In the genomic region with DNA sequence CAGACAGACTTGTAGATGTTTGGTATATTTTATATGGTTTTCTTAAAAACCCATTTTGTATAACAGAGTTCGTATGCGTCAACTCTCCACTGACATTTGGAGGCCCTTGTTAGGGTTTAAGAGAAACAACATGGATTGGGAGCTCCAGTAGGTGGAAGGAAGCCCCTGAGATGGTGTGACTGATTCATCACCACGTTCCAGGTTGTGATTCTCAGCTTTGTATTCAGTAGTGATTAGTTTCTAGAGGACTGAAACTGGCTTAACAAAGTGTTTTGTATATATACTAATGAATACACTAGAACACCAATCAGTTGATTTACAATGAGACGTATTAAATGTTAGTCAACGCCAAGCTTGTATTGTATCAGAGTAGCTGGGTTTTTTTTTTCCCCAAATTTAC, we compare ENCODE assay signal across 19 cellular contexts. TPM values are rescaled to one million over a fixed set of nuclear protein-coding genes. Genes with fewer than 3 reads are reported as not detected.
DNase-seq lines count a peak whose midpoint lies in the region; ATAC-seq and TF ChIP-seq lines count a peak whose summit lies in the region.
"Had no signal": no experiment of that assay in that cellular context is flagged by ENCODE, and none has a peak within 500 bp of the region (broad histone marks: within the 10 kb centered on the region; RNA-seq: fewer than 3 reads in every experiment).

No MANE protein-coding gene starts in this region.

- H3K4me3 ChIP-seq in CD4-positive, alpha-beta memory T cell (ENCODE audit: low read length in 2 of 2): no peak overlapping the region
- H3K4me3 ChIP-seq in gastrocnemius medialis: no peak overlapping the region
- no peak overlapping the region for H3K4me3 ChIP-seq in BE2C (ENCODE audit: low read depth, low read length)
- H3K4me3 ChIP-seq: GM23338 had no signal

- no peak overlapping the region for H3K27ac ChIP-seq in CD4-positive, alpha-beta memory T cell (ENCODE audit: low read depth, low read length)
- peak overlapping the region; percentile 75 to 80 (median 75) for H3K27ac ChIP-seq in gastrocnemius medialis

- no peaks in the 10 kb centered on the region for H3K9me3 ChIP-seq in CD4-positive, alpha-beta memory T cell (ENCODE audit: control insufficient read depth in 1 of 2, low read length in 2 of 2)
- H3K9me3 ChIP-seq in gastrocnemius medialis (no peaks in the 10 kb centered on the region), BE2C (no peaks in the 10 kb centered on the region)

- H3K36me3 ChIP-seq in CD4-positive, alpha-beta memory T cell (ENCODE audit: insufficient read depth, low read length): no peaks in the 10 kb centered on the region
- H3K36me3 ChIP-seq in gastrocnemius medialis (no peaks in the 10 kb centered on the region), BE2C (no peaks in the 10 kb centered on the region)

- no peak for DNase-seq in activated CD8-positive, alpha-beta T cell treated with anti-CD3 and anti-CD28 coated beads for 36 hours
- DNase-seq in activated CD8-positive, alpha-beta T cell treated with anti-CD3 and anti-CD28 coated beads, Interleukin-2, amount 10 ng/mL, durations not matched to agents 7 days and 5 days: no peak
- DNase-seq in CD4-positive, alpha-beta memory T cell: no peak
- no peak for DNase-seq in effector memory CD8-positive, alpha-beta T cell
- DNase-seq in gastrocnemius medialis (no peak), pons (ENCODE audit: low spot score) (no peak), BE2C (no peak)
- DNase-seq: C1 segment of cervical spinal cord, Calu3, DMS79, KBM-7, NCI-H1048, NCI-H2107, NCI-H345, NCI-H526 treated with DMSO at 0.1 percent for 48 hours, OCI-M1, RPMI8226 had no signal

- H3K27ac Mint-ChIP-seq in activated CD8-positive, alpha-beta T cell treated with anti-CD3 and anti-CD28 coated beads for 36 hours: peak overlapping the region; percentile 58
- no peak overlapping the region for H3K27ac Mint-ChIP-seq in activated CD8-positive, alpha-beta T cell treated with anti-CD3 and anti-CD28 coated beads, Interleukin-2, amount 10 ng/mL, durations not matched to agents 7 days and 5 days
- peak overlapping the region in 5 of 7 donors; percentile 8 to 56 (median 28) for H3K27ac Mint-ChIP-seq in CD4-positive, alpha-beta memory T cell
- peak overlapping the region; percentile 78 to 89 for H3K27ac Mint-ChIP-seq in effector memory CD8-positive, alpha-beta T cell
- H3K27ac Mint-ChIP-seq: GM23338 had no signal

- intact Hi-C loops in activated CD8-positive, alpha-beta T cell treated with anti-CD3 and anti-CD28 coated beads for 36 hours (cut with micrococcal nuclease): no loop called here
- intact Hi-C loops in CD4-positive, alpha-beta memory T cell (cut with micrococcal nuclease): loop anchor here (2.0 kb wide), 1 partner anchor 13 kb away; no protein-coding TSS in a partner anchor
- intact Hi-C loops in gastrocnemius medialis (cut with DNase I; ENCODE audit: low total_unique reads): no loop called here

- H3K4me1 ChIP-seq in CD4-positive, alpha-beta memory T cell (ENCODE audit: insufficient read depth, low read length): peaks cover 70% of the 10 kb centered on the region
- H3K4me1 ChIP-seq in gastrocnemius medialis (peaks cover 65 to 68% of the 10 kb centered on the region in 2 donors), BE2C (no peaks in the 10 kb centered on the region)

- CTCF ChIA-PET in activated CD8-positive, alpha-beta T cell treated with anti-CD3 and anti-CD28 coated beads for 36 hours (lab: Charles Lee): interaction anchor here (0.6 to 2.4 kb wide), 3 partner anchors 13 to 50 kb away, joined by 3 to 10 read pairs (median 4); no protein-coding TSS in a partner anchor
- CTCF ChIA-PET in activated CD8-positive, alpha-beta T cell treated with anti-CD3 and anti-CD28 coated beads, Interleukin-2, amount 10 ng/mL, durations not matched to agents 7 days and 5 days (lab: Charles Lee): interaction anchor here (0.9 to 1.4 kb wide), 4 partner anchors 15 to 159 kb away, joined by 3 to 5 read pairs (median 4); no protein-coding TSS in a partner anchor
- CTCF ChIA-PET in CD4-positive, alpha-beta memory T cell (lab: Charles Lee; ENCODE audit: partially characterized antibody): interaction anchor here (1.0 to 2.4 kb wide), 4 partner anchors 9 to 26 kb away, joined by 3 to 7 read pairs (median 4); no protein-coding TSS in a partner anchor

- in situ Hi-C loops in gastrocnemius medialis (cut with MboI; ENCODE audit: low sequenced_read_pairs in 4 of 4): no loop called here

- H3K27me3 Mint-ChIP-seq in activated CD8-positive, alpha-beta T cell treated with anti-CD3 and anti-CD28 coated beads for 36 hours: no peaks in the 10 kb centered on the region
- no peaks in the 10 kb centered on the region for H3K27me3 Mint-ChIP-seq in activated CD8-positive, alpha-beta T cell treated with anti-CD3 and anti-CD28 coated beads, Interleukin-2, amount 10 ng/mL, durations not matched to agents 7 days and 5 days (ENCODE audit: low read depth)
- no peaks in the 10 kb centered on the region for H3K27me3 Mint-ChIP-seq in CD4-positive, alpha-beta memory T cell
- no peaks in the 10 kb centered on the region for H3K27me3 Mint-ChIP-seq in effector memory CD8-positive, alpha-beta T cell

- no peak for TF ChIP-seq POLR2A in gastrocnemius medialis (IDR thresholded peaks at IDR 0.05)

- H3K9me3 Mint-ChIP-seq in activated CD8-positive, alpha-beta T cell treated with anti-CD3 and anti-CD28 coated beads for 36 hours: no peaks in the 10 kb centered on the region
- H3K9me3 Mint-ChIP-seq in activated CD8-positive, alpha-beta T cell treated with anti-CD3 and anti-CD28 coated beads, Interleukin-2, amount 10 ng/mL, durations not matched to agents 7 days and 5 days (ENCODE audit: insufficient read depth): no peaks in the 10 kb centered on the region
- H3K9me3 Mint-ChIP-seq in CD4-positive, alpha-beta memory T cell: no peaks in the 10 kb centered on the region
- H3K9me3 Mint-ChIP-seq in effector memory CD8-positive, alpha-beta T cell: no peaks in the 10 kb centered on the region
- H3K9me3 Mint-ChIP-seq: GM23338 had no signal

- POLR2A ChIA-PET in activated CD8-positive, alpha-beta T cell treated with anti-CD3 and anti-CD28 coated beads for 36 hours (lab: Charles Lee): interaction anchor here (1.0 to 1.5 kb wide), 2 partner anchors 17 to 23 kb away, joined by 3 to 4 read pairs; no protein-coding TSS in a partner anchor
- POLR2A ChIA-PET in activated CD8-positive, alpha-beta T cell treated with anti-CD3 and anti-CD28 coated beads, Interleukin-2, amount 10 ng/mL, durations not matched to agents 7 days and 5 days (lab: Charles Lee): interaction anchor here (0.6 to 1.4 kb wide), 3 partner anchors 14 to 69 kb away, joined by 3 to 4 read pairs (median 3); no protein-coding TSS in a partner anchor
- POLR2A ChIA-PET in CD4-positive, alpha-beta memory T cell (lab: Charles Lee; ENCODE audit: partially characterized antibody): interaction anchor here (1.1 to 1.7 kb wide), 4 partner anchors 23 to 34 kb away, joined by 3 to 6 read pairs (median 5); a partner anchor contains a TSS

- H3K36me3 Mint-ChIP-seq in activated CD8-positive, alpha-beta T cell treated with anti-CD3 and anti-CD28 coated beads for 36 hours (ENCODE audit: low read depth): peaks cover 37% of the 10 kb centered on the region
- peaks cover 58% of the 10 kb centered on the region for H3K36me3 Mint-ChIP-seq in activated CD8-positive, alpha-beta T cell treated with anti-CD3 and anti-CD28 coated beads, Interleukin-2, amount 10 ng/mL, durations not matched to agents 7 days and 5 days (ENCODE audit: low read depth)
- peaks cover 39 to 42% of the 10 kb centered on the region in 2 donors for H3K36me3 Mint-ChIP-seq in CD4-positive, alpha-beta memory T cell
- peaks cover 36% of the 10 kb centered on the region for H3K36me3 Mint-ChIP-seq in effector memory CD8-positive, alpha-beta T cell (ENCODE audit: insufficient read depth)

- peak; percentile 65 for ATAC-seq in activated CD8-positive, alpha-beta T cell treated with anti-CD3 and anti-CD28 coated beads for 36 hours
- no peak for ATAC-seq in activated CD8-positive, alpha-beta T cell treated with anti-CD3 and anti-CD28 coated beads, Interleukin-2, amount 10 ng/mL, durations not matched to agents 7 days and 5 days
- peak; percentile 24 for ATAC-seq in effector memory CD8-positive, alpha-beta T cell (replicated peaks)
- ATAC-seq in gastrocnemius medialis (no peak), GM19452 (IDR thresholded peaks at IDR 0.05; ENCODE audit: unreplicated experiment) (no peak)
- ATAC-seq: GM23338 had no signal

- H3K4me3 Mint-ChIP-seq in activated CD8-positive, alpha-beta T cell treated with anti-CD3 and anti-CD28 coated beads for 36 hours: no peak overlapping the region
- no peak overlapping the region for H3K4me3 Mint-ChIP-seq in activated CD8-positive, alpha-beta T cell treated with anti-CD3 and anti-CD28 coated beads, Interleukin-2, amount 10 ng/mL, durations not matched to agents 7 days and 5 days
- H3K4me3 Mint-ChIP-seq in CD4-positive, alpha-beta memory T cell: peak overlapping the region in 1 of 8 donors; percentile 65
- peak overlapping the region; percentile 4 to 14 for H3K4me3 Mint-ChIP-seq in effector memory CD8-positive, alpha-beta T cell
- H3K4me3 Mint-ChIP-seq: GM23338 had no signal

- no peak for TF ChIP-seq CTCF in activated CD8-positive, alpha-beta T cell treated with anti-CD3 and anti-CD28 coated beads for 36 hours (IDR thresholded peaks at IDR 0.05)
- TF ChIP-seq CTCF in gastrocnemius medialis (IDR thresholded peaks at IDR 0.05 in 4 of 5, conservative IDR thresholded peaks at IDR 0.05 in 1 of 5) (no peak), BE2C (IDR thresholded peaks at IDR 0.05; ENCODE audit: low read depth, low read length) (no peak)

- peaks cover 90% of the 10 kb centered on the region for H3K4me1 Mint-ChIP-seq in activated CD8-positive, alpha-beta T cell treated with anti-CD3 and anti-CD28 coated beads for 36 hours (ENCODE audit: low read depth)
- peaks cover 34% of the 10 kb centered on the region for H3K4me1 Mint-ChIP-seq in activated CD8-positive, alpha-beta T cell treated with anti-CD3 and anti-CD28 coated beads, Interleukin-2, amount 10 ng/mL, durations not matched to agents 7 days and 5 days (ENCODE audit: low read depth)
- H3K4me1 Mint-ChIP-seq in CD4-positive, alpha-beta memory T cell: peaks cover 46 to 86% (median 62%) of the 10 kb centered on the region in 4 donors
- H3K4me1 Mint-ChIP-seq in effector memory CD8-positive, alpha-beta T cell (ENCODE audit: low read depth in 2 of 2): peaks cover 37 to 58% of the 10 kb centered on the region in 2 donors

- no peaks in the 10 kb centered on the region for H3K27me3 ChIP-seq in CD4-positive, alpha-beta memory T cell (ENCODE audit: insufficient read depth, low read length)
- no peaks in the 10 kb centered on the region for H3K27me3 ChIP-seq in gastrocnemius medialis
- H3K27me3 ChIP-seq in BE2C: no peaks in the 10 kb centered on the region

RNA-seq across cellular contexts. Expression of a gene that starts 33.9 kb away (rescaled TPM):
- 10 to 100 TPM; 28.9 to 29.2 TPM for total RNA-seq in activated CD8-positive, alpha-beta T cell treated with anti-CD3 and anti-CD28 coated beads for 36 hours
- 10 to 100 TPM; 55.5 to 55.7 TPM for total RNA-seq in activated CD8-positive, alpha-beta T cell treated with anti-CD3 and anti-CD28 coated beads, Interleukin-2, amount 10 ng/mL, durations not matched to agents 7 days and 5 days
- 100 to 1,000 TPM; 104 to 108 TPM for total RNA-seq in CD4-positive, alpha-beta memory T cell
- 10 to 100 TPM; 39.8 to 50.5 TPM for polyA plus RNA-seq in CD4-positive, alpha-beta memory T cell
- 10 to 100 TPM; 18.4 to 29.0 (median 21.9) TPM for total RNA-seq in gastrocnemius medialis
- polyA plus RNA-seq in BE2C (2012; ENCODE audit: insufficient read depth, insufficient read length, low read depth): 19.6 TPM

Comparison
In these comparisons a context has a peak if more than half of its experiments do, and no peak if none do; other contexts are left out.
1. ATAC-seq: peak in activated CD8-positive, alpha-beta T cell treated with anti-CD3 and anti-CD28 coated beads for 36 hours (single experiment) and effector memory CD8-positive, alpha-beta T cell (single experiment); none in activated CD8-positive, alpha-beta T cell treated with anti-CD3 and anti-CD28 coated beads, Interleukin-2, amount 10 ng/mL, durations not matched to agents 7 days and 5 days (single experiment), gastrocnemius medialis (0 of 2) and GM19452 (single experiment).
2. H3K4me3 Mint-ChIP-seq: peak in effector memory CD8-positive, alpha-beta T cell (2 of 2); none in activated CD8-positive, alpha-beta T cell treated with anti-CD3 and anti-CD28 coated beads for 36 hours (single experiment) and activated CD8-positive, alpha-beta T cell treated with anti-CD3 and anti-CD28 coated beads, Interleukin-2, amount 10 ng/mL, durations not matched to agents 7 days and 5 days (single experiment).